Comparison of ENCODE assay signal across 15 cellular contexts in the genomic region with DNA sequence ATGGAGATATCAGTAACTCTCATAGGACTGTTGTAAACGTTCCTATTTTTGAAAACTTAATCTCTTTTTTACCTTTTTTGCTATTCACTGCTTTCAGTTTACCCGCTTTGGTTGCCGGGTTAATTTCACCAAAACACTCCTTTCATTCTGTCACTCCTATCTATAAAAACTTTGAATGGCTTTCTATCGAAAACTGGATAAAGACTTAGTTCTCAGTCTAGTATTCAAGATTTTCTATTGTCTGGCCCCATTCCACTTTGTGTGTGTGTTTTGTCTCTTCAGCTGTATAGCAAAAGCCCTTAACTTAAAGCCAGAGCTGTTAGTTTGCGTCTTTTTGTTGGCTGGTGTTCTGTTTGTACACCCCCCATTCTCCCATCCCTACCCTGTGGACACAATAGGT. TPM values are rescaled to one million over a fixed set of nuclear protein-coding genes. Genes with fewer than 3 reads are reported as not detected.
DNase-seq lines count a peak whose midpoint lies in the region; ATAC-seq and TF ChIP-seq lines count a peak whose summit lies in the region.
"Had no signal": no experiment of that assay in that cellular context is flagged by ENCODE, and none has a peak within 500 bp of the region (broad histone marks: within the 10 kb centered on the region; RNA-seq: fewer than 3 reads in every experiment).

No MANE protein-coding gene starts in this region.

- H3K4me3 ChIP-seq in naive thymus-derived CD4-positive, alpha-beta T cell (ENCODE audit: low read length) = no peak overlapping the region

- POLR2A ChIA-PET in WTC11 (lab: Charles Lee) = no interaction called here
- POLR2A ChIA-PET in naive thymus-derived CD4-positive, alpha-beta T cell (lab: Charles Lee) = no interaction called here

- H3K27me3 ChIP-seq in naive thymus-derived CD4-positive, alpha-beta T cell (ENCODE audit: control insufficient read depth in 2 of 2, insufficient read depth in 2 of 2, low read length in 2 of 2) = no peaks in the 10 kb centered on the region

- DNase-seq in activated naive CD4-positive, alpha-beta T cell treated with anti-CD3 and anti-CD28 coated beads, Interleukin-2, amount 50 U/mL, for 16 hours = no peak
- DNase-seq in WTC11 (ENCODE audit: low spot score) (no peak), type B pancreatic cell (ENCODE audit: extremely low spot score, unreplicated experiment) (no peak)
- no peak for DNase-seq in naive thymus-derived CD4-positive, alpha-beta T cell
- DNase-seq in activated CD8-positive, alpha-beta memory T cell treated with anti-CD3 and anti-CD28 coated beads, Interleukin-2, amount 10 ng/mL, durations not matched to agents 7 days and 5 days = no peak
- no peak for DNase-seq in stimulated activated CD4-positive, alpha-beta T cell treated with anti-CD3 and anti-CD28 coated beads, Interleukin-2, amount 100 ng/mL, for 24 hours
- DNase-seq: C1 segment of cervical spinal cord, DMS79 treated with DMSO at 0.1 percent for 48 hours, MM.1S, NCI-H1105, NCI-H1694 treated with DMSO at 0.1 percent for 48 hours, NCI-H69 had no signal

- H3K27me3 Mint-ChIP-seq in activated naive CD4-positive, alpha-beta T cell treated with anti-CD3 and anti-CD28 coated beads, Interleukin-2, amount 50 U/mL, for 24 hours = no peaks in the 10 kb centered on the region
- no peaks in the 10 kb centered on the region for H3K27me3 Mint-ChIP-seq in WTC11 (ENCODE audit: low read depth)
- H3K27me3 Mint-ChIP-seq in naive thymus-derived CD4-positive, alpha-beta T cell = no peaks in the 10 kb centered on the region
- no peaks in the 10 kb centered on the region for H3K27me3 Mint-ChIP-seq in type B pancreatic cell
- H3K27me3 Mint-ChIP-seq in activated CD8-positive, alpha-beta memory T cell treated with anti-CD3 and anti-CD28 coated beads, Interleukin-2, amount 10 ng/mL, durations not matched to agents 7 days and 5 days = no peaks in the 10 kb centered on the region

- peak overlapping the region; percentile 42 for H3K4me3 Mint-ChIP-seq in activated naive CD4-positive, alpha-beta T cell treated with anti-CD3 and anti-CD28 coated beads, Interleukin-2, amount 50 U/mL, for 24 hours
- no peak overlapping the region for H3K4me3 Mint-ChIP-seq in WTC11
- H3K4me3 Mint-ChIP-seq in naive thymus-derived CD4-positive, alpha-beta T cell = peak overlapping the region in 9 of 10 donors; percentile 25 to 72 (median 54)
- H3K4me3 Mint-ChIP-seq in type B pancreatic cell = peak overlapping the region; percentile 27
- no peak overlapping the region for H3K4me3 Mint-ChIP-seq in activated CD8-positive, alpha-beta memory T cell treated with anti-CD3 and anti-CD28 coated beads, Interleukin-2, amount 10 ng/mL, durations not matched to agents 7 days and 5 days

- H3K27ac Mint-ChIP-seq in activated naive CD4-positive, alpha-beta T cell treated with anti-CD3 and anti-CD28 coated beads, Interleukin-2, amount 50 U/mL, for 24 hours = peak overlapping the region; percentile 74
- H3K27ac Mint-ChIP-seq in WTC11 (peak overlapping the region; percentile 48), type B pancreatic cell (peak overlapping the region; percentile 9)
- H3K27ac Mint-ChIP-seq in naive thymus-derived CD4-positive, alpha-beta T cell = peak overlapping the region in 1 of 9 donors; percentile 80
- no peak overlapping the region for H3K27ac Mint-ChIP-seq in activated CD8-positive, alpha-beta memory T cell treated with anti-CD3 and anti-CD28 coated beads, Interleukin-2, amount 10 ng/mL, durations not matched to agents 7 days and 5 days

- no peaks in the 10 kb centered on the region for H3K9me3 Mint-ChIP-seq in activated naive CD4-positive, alpha-beta T cell treated with anti-CD3 and anti-CD28 coated beads, Interleukin-2, amount 50 U/mL, for 24 hours
- H3K9me3 Mint-ChIP-seq in WTC11 = no peaks in the 10 kb centered on the region
- H3K9me3 Mint-ChIP-seq in naive thymus-derived CD4-positive, alpha-beta T cell = no peaks in the 10 kb centered on the region
- H3K9me3 Mint-ChIP-seq in type B pancreatic cell = no peaks in the 10 kb centered on the region
- no peaks in the 10 kb centered on the region for H3K9me3 Mint-ChIP-seq in activated CD8-positive, alpha-beta memory T cell treated with anti-CD3 and anti-CD28 coated beads, Interleukin-2, amount 10 ng/mL, durations not matched to agents 7 days and 5 days (ENCODE audit: low read depth)

- intact Hi-C loops in naive thymus-derived CD4-positive, alpha-beta T cell (cut with micrococcal nuclease) = no loop called here

- no peak for TF ChIP-seq CTCF in WTC11 (IDR thresholded peaks at IDR 0.05)
- TF ChIP-seq CTCF in type B pancreatic cell (conservative IDR thresholded peaks at IDR 0.05) = no peak

- no peaks in the 10 kb centered on the region for H3K36me3 ChIP-seq in naive thymus-derived CD4-positive, alpha-beta T cell (ENCODE audit: control insufficient read depth in 2 of 3, insufficient read depth in 3 of 3, low read length in 3 of 3)

- peaks cover 78% of the 10 kb centered on the region for H3K4me1 Mint-ChIP-seq in activated naive CD4-positive, alpha-beta T cell treated with anti-CD3 and anti-CD28 coated beads, Interleukin-2, amount 50 U/mL, for 24 hours
- H3K4me1 Mint-ChIP-seq in WTC11 (peaks cover 44% of the 10 kb centered on the region), type B pancreatic cell (ENCODE audit: unreplicated experiment) (peaks cover 48% of the 10 kb centered on the region)
- peaks cover 40 to 83% (median 71%) of the 10 kb centered on the region in 7 donors for H3K4me1 Mint-ChIP-seq in naive thymus-derived CD4-positive, alpha-beta T cell
- H3K4me1 Mint-ChIP-seq in activated CD8-positive, alpha-beta memory T cell treated with anti-CD3 and anti-CD28 coated beads, Interleukin-2, amount 10 ng/mL, durations not matched to agents 7 days and 5 days = peaks cover 28% of the 10 kb centered on the region

- no peak for ATAC-seq in WTC11
- no peak for ATAC-seq in naive thymus-derived CD4-positive, alpha-beta T cell
- no peak for ATAC-seq in GM19452 (IDR thresholded peaks at IDR 0.05; ENCODE audit: unreplicated experiment)
- no peak for ATAC-seq in activated CD8-positive, alpha-beta memory T cell treated with anti-CD3 and anti-CD28 coated beads, Interleukin-2, amount 10 ng/mL, durations not matched to agents 7 days and 5 days
- ATAC-seq: HepG2 had no signal

- H3K4me1 ChIP-seq in naive thymus-derived CD4-positive, alpha-beta T cell (ENCODE audit: control insufficient read depth in 2 of 2, insufficient read depth in 2 of 2, low read length in 2 of 2) = peaks cover 26 to 40% of the 10 kb centered on the region in 2 donors

- CTCF ChIA-PET in WTC11 (lab: Charles Lee) = interaction anchor here (1.4 kb wide), 1 partner anchor 7 kb away, joined by 5 read pairs; a partner anchor contains a TSS
- CTCF ChIA-PET in naive thymus-derived CD4-positive, alpha-beta T cell (lab: Charles Lee) = no interaction called here
- CTCF ChIA-PET in activated CD8-positive, alpha-beta memory T cell treated with anti-CD3 and anti-CD28 coated beads, Interleukin-2, amount 10 ng/mL, durations not matched to agents 7 days and 5 days (lab: Charles Lee) = no interaction called here

- no peaks in the 10 kb centered on the region for H3K36me3 Mint-ChIP-seq in activated naive CD4-positive, alpha-beta T cell treated with anti-CD3 and anti-CD28 coated beads, Interleukin-2, amount 50 U/mL, for 24 hours
- H3K36me3 Mint-ChIP-seq in WTC11 (no peaks in the 10 kb centered on the region), type B pancreatic cell (peaks cover 11% of the 10 kb centered on the region)
- H3K36me3 Mint-ChIP-seq in naive thymus-derived CD4-positive, alpha-beta T cell = peaks cover 0 to 18% (median 11%) of the 10 kb centered on the region in 5 donors
- H3K36me3 Mint-ChIP-seq in activated CD8-positive, alpha-beta memory T cell treated with anti-CD3 and anti-CD28 coated beads, Interleukin-2, amount 10 ng/mL, durations not matched to agents 7 days and 5 days = peaks cover 23% of the 10 kb centered on the region

- H3K9me3 ChIP-seq in naive thymus-derived CD4-positive, alpha-beta T cell (ENCODE audit: control insufficient read depth in 2 of 3, low read length in 3 of 3) = no peaks in the 10 kb centered on the region

- H3K27ac ChIP-seq in naive thymus-derived CD4-positive, alpha-beta T cell (ENCODE audit: low read depth, low read length) = no peak overlapping the region

TF ChIP-seq in WTC11, 78 proteins besides CTCF, POLR2A, EP300 and RAD21:
- TF ChIP-seq MXD4 (CRISPR knock-in tag; IDR thresholded peaks at IDR 0.05; ENCODE audit: borderline replicate concordance) = no peak
- TF ChIP-seq, protein P1, sequence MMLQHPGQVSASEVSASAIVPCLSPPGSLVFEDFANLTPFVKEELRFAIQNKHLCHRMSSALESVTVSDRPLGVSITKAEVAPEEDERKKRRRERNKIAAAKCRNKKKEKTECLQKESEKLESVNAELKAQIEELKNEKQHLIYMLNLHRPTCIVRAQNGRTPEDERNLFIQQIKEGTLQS (CRISPR knock-in tag; conservative IDR thresholded peaks at IDR 0.05) = no peak
- TF ChIP-seq, protein P2, sequence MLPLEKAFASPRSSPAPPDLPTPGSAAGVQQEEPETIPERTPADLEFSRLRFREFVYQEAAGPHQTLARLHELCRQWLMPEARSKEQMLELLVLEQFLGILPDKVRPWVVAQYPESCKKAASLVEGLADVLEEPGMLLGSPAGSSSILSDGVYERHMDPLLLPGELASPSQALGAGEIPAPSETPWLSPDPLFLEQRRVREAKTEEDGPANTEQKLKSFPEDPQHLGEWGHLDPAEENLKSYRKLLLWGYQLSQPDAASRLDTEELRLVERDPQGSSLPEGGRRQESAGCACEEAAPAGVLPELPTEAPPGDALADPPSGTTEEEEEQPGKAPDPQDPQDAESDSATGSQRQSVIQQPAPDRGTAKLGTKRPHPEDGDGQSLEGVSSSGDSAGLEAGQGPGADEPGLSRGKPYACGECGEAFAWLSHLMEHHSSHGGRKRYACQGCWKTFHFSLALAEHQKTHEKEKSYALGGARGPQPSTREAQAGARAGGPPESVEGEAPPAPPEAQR (CRISPR knock-in tag; IDR thresholded peaks at IDR 0.05) = no peak
- TF ChIP-seq, protein P3, sequence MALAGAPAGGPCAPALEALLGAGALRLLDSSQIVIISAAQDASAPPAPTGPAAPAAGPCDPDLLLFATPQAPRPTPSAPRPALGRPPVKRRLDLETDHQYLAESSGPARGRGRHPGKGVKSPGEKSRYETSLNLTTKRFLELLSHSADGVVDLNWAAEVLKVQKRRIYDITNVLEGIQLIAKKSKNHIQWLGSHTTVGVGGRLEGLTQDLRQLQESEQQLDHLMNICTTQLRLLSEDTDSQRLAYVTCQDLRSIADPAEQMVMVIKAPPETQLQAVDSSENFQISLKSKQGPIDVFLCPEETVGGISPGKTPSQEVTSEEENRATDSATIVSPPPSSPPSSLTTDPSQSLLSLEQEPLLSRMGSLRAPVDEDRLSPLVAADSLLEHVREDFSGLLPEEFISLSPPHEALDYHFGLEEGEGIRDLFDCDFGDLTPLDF (CRISPR knock-in tag; IDR thresholded peaks at IDR 0.05) = no peak
- no peak for TF ChIP-seq NR3C1 (CRISPR knock-in tag; conservative IDR thresholded peaks at IDR 0.05; ENCODE audit: low read depth)

RNA-seq across cellular contexts. Expression of a gene that starts 7.5 kb away (rescaled TPM):
- total RNA-seq in WTC11 (2021) (29.7 to 33.2 TPM (median 31.2 TPM) in 3 replicates), type B pancreatic cell (ENCODE audit: low replicate concordance) (56.2 and 67.2 TPM in 2 replicates)
- 100 to 1,000 TPM in 1 of 5 experiments, 10 to 100 TPM in 4; 41.3 to 103 (median 90.9) TPM for total RNA-seq in naive thymus-derived CD4-positive, alpha-beta T cell
- polyA plus RNA-seq in naive thymus-derived CD4-positive, alpha-beta T cell = 100 to 1,000 TPM; 154 to 155 TPM
- total RNA-seq in activated CD8-positive, alpha-beta memory T cell treated with anti-CD3 and anti-CD28 coated beads, Interleukin-2, amount 10 ng/mL, durations not matched to agents 7 days and 5 days = 10 to 100 TPM; 39.4 to 52.4 TPM

Comparison
In these comparisons a context has a peak if more than half of its experiments do, and no peak if none do; other contexts are left out.
1. H3K4me3 Mint-ChIP-seq: peak in activated naive CD4-positive, alpha-beta T cell treated with anti-CD3 and anti-CD28 coated beads, Interleukin-2, amount 50 U/mL, for 24 hours (single experiment), naive thymus-derived CD4-positive, alpha-beta T cell (9 of 10) and type B pancreatic cell (single experiment); none in WTC11 (single experiment) and activated CD8-positive, alpha-beta memory T cell treated with anti-CD3 and anti-CD28 coated beads, Interleukin-2, amount 10 ng/mL, durations not matched to agents 7 days and 5 days (single experiment).